Comparison of ENCODE assay signal across 26 cellular contexts in the genomic region with DNA sequence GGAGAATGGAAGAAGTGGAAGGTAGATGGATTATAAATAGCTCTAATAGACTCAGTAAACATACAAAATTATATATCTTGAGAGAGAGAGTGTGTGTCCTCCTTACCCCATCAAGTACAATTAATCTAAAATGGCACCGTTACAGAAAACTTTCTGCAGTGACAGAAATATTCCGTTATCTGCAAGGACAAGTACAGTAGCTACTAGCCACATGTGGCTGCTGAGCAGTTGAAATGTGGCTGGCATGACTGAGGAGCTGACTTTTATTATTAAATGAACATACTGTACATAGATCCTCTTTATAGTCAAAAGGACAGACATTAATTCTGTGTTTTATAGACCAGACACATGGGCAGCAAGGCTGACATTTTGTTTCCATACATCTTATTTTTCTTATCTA.
"Had no signal": no experiment of that assay in that cellular context is flagged by ENCODE, and none has a peak within 500 bp of the region (broad histone marks: within the 10 kb centered on the region; RNA-seq: fewer than 3 reads in every experiment).

No MANE protein-coding gene starts in this region.

- H3K9me3 Mint-ChIP-seq: WTC11 had no signal

- H3K9me3 ChIP-seq: SJCRH30, SK-N-SH had no signal

- H3K27me3 Mint-ChIP-seq: activated CD8-positive, alpha-beta memory T cell treated with anti-CD3 and anti-CD28 coated beads, Interleukin-2, amount 10 ng/mL, durations not matched to agents 7 days and 5 days; activated naive CD8-positive, alpha-beta T cell had no signal

- H3K4me3 Mint-ChIP-seq: activated CD8-positive, alpha-beta memory T cell treated with anti-CD3 and anti-CD28 coated beads, Interleukin-2, amount 10 ng/mL, durations not matched to agents 7 days and 5 days; activated naive CD8-positive, alpha-beta T cell; WTC11 had no signal

- H3K27ac ChIP-seq: SJCRH30 had no signal

- ATAC-seq: activated CD8-positive, alpha-beta memory T cell treated with anti-CD3 and anti-CD28 coated beads, Interleukin-2, amount 10 ng/mL, durations not matched to agents 7 days and 5 days; K562; Panc1; WTC11 had no signal

- H3K27me3 ChIP-seq: SJCRH30 had no signal

- H3K4me3 ChIP-seq: K562, SJCRH30 had no signal

- H3K27ac Mint-ChIP-seq: activated CD8-positive, alpha-beta memory T cell treated with anti-CD3 and anti-CD28 coated beads, Interleukin-2, amount 10 ng/mL, durations not matched to agents 7 days and 5 days; activated naive CD8-positive, alpha-beta T cell; WTC11 had no signal

- H3K4me1 ChIP-seq: SJCRH30 had no signal

- DNase-seq: activated CD4-positive, CD25-positive, alpha-beta regulatory T cell treated with anti-CD3 and anti-CD28 coated beads, Interleukin-2, amount 50 U/mL, for 72 hours; activated CD8-positive, alpha-beta memory T cell treated with anti-CD3 and anti-CD28 coated beads, Interleukin-2, amount 10 ng/mL, durations not matched to agents 7 days and 5 days; activated effector memory CD4-positive, alpha-beta T cell treated with Interleukin-2 at 50 U/mL for 16 hours; activated naive CD4-positive, alpha-beta T cell; aorta; central memory CD4-positive, alpha-beta T cell; Kasumi-1; NCI-H1092; NCI-H1417; NCI-H1930; NCI-H2171; NCI-H345; NCI-H510A; NCI-H526 treated with DMSO at 0.1 percent for 48 hours; NCI-H82; NK-92 treated with Interleukin-12 subunit alpha and Interleukin-12 subunit beta, amount 100 ng/mL, for 24 hours; OCI-M1; Right ventricle myocardium superior; RPMI8226; SJCRH30; SK-N-SH; T-helper 1 cell had no signal
